In the genomic region with DNA sequence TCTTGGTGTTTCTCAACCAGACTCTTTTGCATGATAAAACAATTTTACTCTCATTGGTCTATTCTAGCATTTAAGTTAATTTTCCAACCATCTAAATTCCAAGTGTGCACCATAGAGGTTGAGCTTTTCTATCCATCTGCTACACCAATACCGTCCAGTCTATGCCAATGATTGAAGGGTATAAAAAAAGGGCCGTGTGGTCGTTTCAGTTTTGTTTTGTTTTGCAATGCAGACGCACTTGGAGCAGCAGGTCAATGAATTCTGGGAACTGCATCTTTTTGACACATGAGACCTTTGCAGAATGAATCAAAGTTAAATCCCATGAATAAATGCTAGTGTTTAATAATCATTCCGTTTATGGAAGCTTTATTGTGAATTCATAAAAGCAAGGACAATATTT, we compare ENCODE assay signal across 8 cellular contexts.
DNase-seq lines count a peak whose midpoint lies in the region; ATAC-seq, FAIRE-seq and TF ChIP-seq lines count a peak whose summit lies in the region.
"Had no signal": no experiment of that assay in that cellular context is flagged by ENCODE, and none has a peak within 500 bp of the region (broad histone marks: within the 10 kb centered on the region; RNA-seq: fewer than 3 reads in every experiment).

No MANE protein-coding gene starts in this region.

- no peaks in the 10 kb centered on the region for H3K79me2 ChIP-seq in GM12878 (ENCODE audit: control insufficient read depth, insufficient read depth, low read length)

- no peak for TF ChIP-seq POLR2A in NB4 (IDR thresholded peaks at IDR 0.05; ENCODE audit: extremely low read depth, insufficient read length)
- TF ChIP-seq POLR2A in GM12878 (IDR thresholded peaks at IDR 0.05; ENCODE audit: low read depth, low read length), result no peak

- H3K27me3 Mint-ChIP-seq in osteocyte (ENCODE audit: unreplicated experiment), result no peaks in the 10 kb centered on the region

- H3K4me1 ChIP-seq in GM12878 (ENCODE audit: control insufficient read depth, insufficient read depth, low read length), result peaks cover 5% of the 10 kb centered on the region

- peak overlapping the region; percentile 21; the same call in 1 of the 2 replicates for H3K9ac ChIP-seq in GM12878 (ENCODE audit: control insufficient read depth, insufficient read depth, low read length)

- peak overlapping the region; percentile 32 for H3K4me2 ChIP-seq in GM12878 (ENCODE audit: control insufficient read depth, insufficient read depth)

- ATAC-seq in GM12878 (no peak), HG03159 (IDR thresholded peaks at IDR 0.05; ENCODE audit: unreplicated experiment) (no peak), HG02973 (IDR thresholded peaks at IDR 0.05; ENCODE audit: unreplicated experiment) (no peak)

- no peak for TF ChIP-seq CTCF in NB4 (IDR thresholded peaks at IDR 0.05; ENCODE audit: low read depth, low read length)
- TF ChIP-seq CTCF in GM12878 (IDR thresholded peaks at IDR 0.05 in 2 of 3, conservative IDR thresholded peaks at IDR 0.05 in 1 of 3; ENCODE audit: control insufficient read depth in 2 of 3, extremely low read depth in 1 of 3, insufficient read depth in 1 of 3, low read depth in 3 of 3, low read length in 3 of 3), result no peak
- no peak for TF ChIP-seq CTCF in osteocyte (IDR thresholded peaks at IDR 0.05)

- H3K27ac ChIP-seq in GM12878 (ENCODE audit: control insufficient read depth, insufficient read depth), result peak overlapping the region; percentile 51

- RAD21 ChIA-PET in GM12878 (lab: Charles Lee; ENCODE audit: unreplicated experiment), result interaction anchor here (0.7 to 2.6 kb wide), 5 partner anchors 12 to 79 kb away, joined by 3 to 32 read pairs (median 5); no protein-coding TSS in a partner anchor

- H3K27me3 ChIP-seq in GM12878 (replicated peaks in 1 of 2; ENCODE audit: control insufficient read depth in 2 of 2, insufficient read depth in 2 of 2, low read length in 1 of 2), result no peaks in the 10 kb centered on the region

- peak overlapping the region; percentile 5 for H2AFZ ChIP-seq in GM12878 (ENCODE audit: control insufficient read depth, low read depth, low read length)

- BruUV-seq in GM12878 (replicated peaks; lab: Mats Ljungman, UMichigan), result no TSS peak

- peak overlapping the region; percentile 71 for H3K4me3 Mint-ChIP-seq in osteocyte (ENCODE audit: unreplicated experiment)

- DNase-seq in NB4 (ENCODE audit: low read depth), result peak; percentile 70
- DNase-seq in GM12878 (ENCODE audit: low read depth, low spot score), result no peak
- DNase-seq in osteocyte (ENCODE audit: extremely low spot score, unreplicated experiment), result no peak
- no peak for DNase-seq in posterior cingulate gyrus
- DNase-seq: stimulated activated CD4-positive, alpha-beta T cell treated with anti-CD3 and anti-CD28 coated beads, Interleukin-4, amount 100 ng/mL, for 24 hours had no signal

- H3K36me3 Mint-ChIP-seq in osteocyte (ENCODE audit: unreplicated experiment), result peaks cover 1% of the 10 kb centered on the region

- SMC1A ChIA-PET in GM12878 (lab: Charles Lee; ENCODE audit: uncharacterized antibody, unreplicated experiment), result interaction anchor here (0.6 to 6.7 kb wide), 8 partner anchors 13 to 940 kb away, joined by 3 to 86 read pairs (median 5); no protein-coding TSS in a partner anchor

- H3K36me3 ChIP-seq in GM12878 (ENCODE audit: control insufficient read depth in 2 of 2, insufficient read depth in 2 of 2, low read length in 1 of 2), result no peaks in the 10 kb centered on the region

- peaks cover 11% of the 10 kb centered on the region for H3K9me3 Mint-ChIP-seq in osteocyte (ENCODE audit: unreplicated experiment)

- H3K27ac Mint-ChIP-seq in osteocyte (ENCODE audit: unreplicated experiment), result peak overlapping the region; percentile 94

- TF ChIP-seq EP300 in GM12878 (IDR thresholded peaks at IDR 0.05; ENCODE audit: borderline replicate concordance in 1 of 2, control insufficient read depth in 1 of 2, low read depth in 2 of 2, low read length in 2 of 2), result no peak

- CTCF ChIA-PET in GM12878 (lab: Yijun Ruan, JAX), result interaction anchor here (1.1 to 2.3 kb wide), 4 partner anchors 13 to 21 kb away, joined by 3 to 9 read pairs (median 5); no protein-coding TSS in a partner anchor

- POLR2A ChIA-PET in GM12878 (lab: Charles Lee), result interaction anchor here (1.2 to 2.5 kb wide), 3 partner anchors 16 to 78 kb away, joined by 3 to 10 read pairs (median 6); no protein-coding TSS in a partner anchor

- in situ Hi-C loops in GM12878 (cut with MboI), result no loop called here

- WGBS in GM12878 (ENCODE audit: insufficient coverage, insufficient replicate concordance, low lambda C conversion rate, missing lambda C conversion rate), result 24% methylated on average over 5 of the region's 5 CpGs

- TF ChIP-seq RAD21 in GM12878 (IDR thresholded peaks at IDR 0.05; ENCODE audit: insufficient read depth, low read depth, low read length), result no peak

- H4K20me1 ChIP-seq in GM12878 (ENCODE audit: control insufficient read depth, insufficient read depth), result no peaks in the 10 kb centered on the region

- peaks cover 45% of the 10 kb centered on the region for H3K4me1 Mint-ChIP-seq in osteocyte (ENCODE audit: unreplicated experiment)

- H3K4me3 ChIP-seq in GM08714 (ENCODE audit: low read length) (peak overlapping the region; percentile 40; the same call in 1 of the 2 replicates), NB4 (ENCODE audit: low read depth, low read length) (peak overlapping the region; percentile 62), GM12878 (peak overlapping the region; percentile 51)

- intact Hi-C loops in GM12878 (cut with micrococcal nuclease; ENCODE audit: unreplicated experiment), result loop anchor here (2.0 to 5.0 kb wide), 2 partner anchors 70 to 100 kb away; no protein-coding TSS in a partner anchor
- intact Hi-C loops in posterior cingulate gyrus (cut with DNase I), result no loop called here

- peaks cover 1% of the 10 kb centered on the region; the same call in 2 of the 3 replicates for H3K9me3 ChIP-seq in GM12878 (replicated peaks; ENCODE audit: control insufficient read depth, insufficient read depth, low read length)

- FAIRE-seq in GM12878 (lab: Jason Lieb, UNC), result no peak

TF ChIP-seq in GM12878, 131 proteins besides CTCF, POLR2A, EP300 and RAD21:
- no peak for TF ChIP-seq MYB (IDR thresholded peaks at IDR 0.05; ENCODE audit: borderline replicate concordance, low read depth, low read length)
- TF ChIP-seq BACH1 (IDR thresholded peaks at IDR 0.05; ENCODE audit: borderline replicate concordance), result no peak
- TF ChIP-seq PAX5 (IDR thresholded peaks at IDR 0.05; ENCODE audit: borderline replicate concordance, low read depth, low read length), result no peak
- TF ChIP-seq EZH2 (IDR thresholded peaks at IDR 0.05; ENCODE audit: borderline replicate concordance, control insufficient read depth, low read depth, low read length), result no peak
- TF ChIP-seq ZNF274 (IDR thresholded peaks at IDR 0.05; ENCODE audit: insufficient read depth, insufficient read length), result no peak
- TF ChIP-seq KDM1A (IDR thresholded peaks at IDR 0.05; ENCODE audit: borderline replicate concordance), result no peak
TF ChIP-seq in GM12878: peak in this region for 0.
